ENCODE assay signal across 8 cellular contexts in genomic region chr2:190344275-190344827, GRCh38. TPM values are rescaled to one million over a fixed set of nuclear protein-coding genes. Genes with fewer than 3 reads are reported as not detected.
DNase-seq lines count a peak whose midpoint lies in the region; ATAC-seq, FAIRE-seq and TF ChIP-seq lines count a peak whose summit lies in the region.

No MANE protein-coding gene starts in this region.

- H3K36me3 ChIP-seq in colonic mucosa: no peaks in the 10 kb centered on the region
- no peaks in the 10 kb centered on the region for H3K36me3 ChIP-seq in subcutaneous abdominal adipose tissue (ENCODE audit: control insufficient read depth in 5 of 5, insufficient read depth in 5 of 5, low read length in 5 of 5)

- no peaks in the 10 kb centered on the region for H3K4me1 ChIP-seq in colonic mucosa
- peaks cover 0 to 13% (median 13%) of the 10 kb centered on the region in 5 donors for H3K4me1 ChIP-seq in subcutaneous abdominal adipose tissue (ENCODE audit: control insufficient read depth in 5 of 5, insufficient read depth in 5 of 5, low read length in 5 of 5)

- H3K9me3 ChIP-seq in colonic mucosa (no peaks in the 10 kb centered on the region), subcutaneous abdominal adipose tissue (ENCODE audit: control insufficient read depth in 5 of 5, low read length in 5 of 5) (no peaks in the 10 kb centered on the region)

- peak overlapping the region; percentile 70 for H3K4me3 ChIP-seq in colonic mucosa
- peak overlapping the region; percentile 71 to 81 (median 81) for H3K4me3 ChIP-seq in subcutaneous abdominal adipose tissue (ENCODE audit: low read depth in 1 of 5, low read length in 5 of 5)

- DNase-seq in DMS53 treated with DMSO at 0.1 percent for 48 hours (lab: John Stamatoyannopoulos, UW; ENCODE audit: unreplicated experiment) (peak; percentile 29), RCC 7860 (ENCODE audit: low spot score) (peak; percentile 27), colonic mucosa (peak; percentile 75), left lobe of liver (ENCODE audit: low spot score) (peak; percentile 82), D721Med (ENCODE audit: insufficient read length, low spot score) (no peak)

- peak overlapping the region; percentile 91 for H3K27ac ChIP-seq in colonic mucosa
- peak overlapping the region; percentile 76 for H3K27ac ChIP-seq in subcutaneous abdominal adipose tissue (ENCODE audit: low read depth, low read length)

- H3K9ac ChIP-seq in colonic mucosa (ENCODE audit: low read depth in 2 of 2, low read length in 2 of 2) (peak overlapping the region; percentile 84 to 90), subcutaneous abdominal adipose tissue (ENCODE audit: low read length in 5 of 5) (peak overlapping the region; percentile 39 to 76 (median 70))

- H3K27me3 ChIP-seq in colonic mucosa: no peaks in the 10 kb centered on the region
- no peaks in the 10 kb centered on the region for H3K27me3 ChIP-seq in subcutaneous abdominal adipose tissue (ENCODE audit: control insufficient read depth in 5 of 5, insufficient read depth in 4 of 5, low read length in 5 of 5)

- intact Hi-C loops in colonic mucosa (cut with DNase I): no loop called here

- TF ChIP-seq CTCF in colonic mucosa (IDR thresholded peaks at IDR 0.05) (no peak), D721Med (IDR thresholded peaks at IDR 0.05; ENCODE audit: insufficient read depth, missing control alignments) (no peak)

- ATAC-seq in GM19397 (IDR thresholded peaks at IDR 0.05; ENCODE audit: unreplicated experiment) (peak; percentile 65), HG03432 (IDR thresholded peaks at IDR 0.05; ENCODE audit: unreplicated experiment) (peak; percentile 77), left lobe of liver (peak; percentile 91)

- no peak for FAIRE-seq in RCC 7860 (lab: Jason Lieb, UNC)
- FAIRE-seq in D721Med (lab: Jason Lieb, UNC): no peak

RNA-seq across cellular contexts. Expression of gene INPP1, which starts 1.0 kb away (rescaled TPM):
- 10 to 100 TPM; 35.3 to 39.2 TPM for total RNA-seq in colonic mucosa
- total RNA-seq in left lobe of liver: 12.4 TPM

RNA-seq across cellular contexts. Expression of gene HIBCH, which starts 24.7 kb away (rescaled TPM):
- 10 to 100 TPM; 47.2 to 71.1 TPM for total RNA-seq in colonic mucosa
- 80.7 TPM for total RNA-seq in left lobe of liver
